ENCODE assay signal across 8 cellular contexts in the genomic region with DNA sequence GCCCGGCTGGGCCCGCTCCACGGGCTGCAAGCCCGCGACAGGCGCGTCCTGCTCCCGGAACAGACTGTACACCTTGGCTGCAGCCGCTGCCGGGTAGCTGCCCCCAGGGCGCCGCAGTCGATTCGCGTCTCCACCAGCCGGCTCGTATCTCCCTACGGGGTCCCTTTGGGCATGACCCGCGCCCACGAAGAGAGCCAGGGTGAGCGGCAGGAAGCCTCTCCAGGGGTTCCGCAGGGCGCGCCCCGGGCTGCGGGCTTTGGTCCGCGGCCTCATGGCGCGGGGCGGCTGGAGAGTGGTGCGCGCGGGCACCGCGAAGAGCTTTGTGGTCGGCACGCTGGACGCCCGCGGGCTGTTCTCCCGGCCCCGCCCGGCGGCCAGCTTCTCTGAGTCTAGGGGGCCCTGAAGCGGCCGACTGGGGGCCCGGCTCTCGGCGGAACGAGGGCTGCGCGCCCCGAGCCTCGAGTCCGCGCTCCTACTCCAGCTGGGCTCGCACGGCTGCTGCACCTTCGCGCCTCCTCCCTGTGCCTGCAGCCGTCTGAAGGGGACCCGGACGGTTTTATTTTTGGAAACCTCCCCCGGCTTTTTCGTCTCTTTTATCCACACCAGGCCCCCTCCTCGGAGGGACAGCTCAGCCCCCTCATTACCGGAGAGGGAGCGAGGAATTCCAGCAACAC. TPM values are rescaled to one million over a fixed set of nuclear protein-coding genes. Genes with fewer than 3 reads are reported as not detected.
DNase-seq lines count a peak whose midpoint lies in the region; ATAC-seq, FAIRE-seq and TF ChIP-seq lines count a peak whose summit lies in the region.

A gene (minus strand): TSS at position 566 of the 674 bp plus-strand sequence. CDS start 293 bp downstream, at position 273.

- H3K9ac ChIP-seq in kidney (ENCODE audit: low read length in 2 of 2): no peak within 1 kb of the TSS

- H3K4me1 Mint-ChIP-seq in stimulated activated effector memory CD8-positive, alpha-beta T cell treated with anti-CD3 and anti-CD28 coated beads, Interleukin-12 subunit alpha, Interleukin-12 subunit beta, amount 100 ng/mL, for 72 hours: peaks cover 45% of the 10 kb centered on the region

- peaks cover 6% of the 10 kb centered on the region for H3K36me3 Mint-ChIP-seq in stimulated activated effector memory CD8-positive, alpha-beta T cell treated with anti-CD3 and anti-CD28 coated beads, Interleukin-12 subunit alpha, Interleukin-12 subunit beta, amount 100 ng/mL, for 72 hours

- H3K27me3 ChIP-seq in MG63 (no peaks in the 10 kb centered on the region), brain microvascular endothelial cell (replicated peaks) (no peaks in the 10 kb centered on the region)

- no peak within 1 kb of the TSS for H3K27ac Mint-ChIP-seq in stimulated activated effector memory CD8-positive, alpha-beta T cell treated with anti-CD3 and anti-CD28 coated beads, Interleukin-12 subunit alpha, Interleukin-12 subunit beta, amount 100 ng/mL, for 72 hours

- intact Hi-C loops in kidney (cut with DNase I): no loop called here

- H3K36me3 ChIP-seq in MG63 (no peaks in the 10 kb centered on the region), brain microvascular endothelial cell (replicated peaks) (no peaks in the 10 kb centered on the region), kidney (ENCODE audit: control insufficient read depth in 1 of 2, insufficient read depth in 2 of 2, low read length in 2 of 2) (no peaks in the 10 kb centered on the region)

- ATAC-seq in stimulated activated effector memory CD8-positive, alpha-beta T cell treated with anti-CD3 and anti-CD28 coated beads, Interleukin-12 subunit alpha, Interleukin-12 subunit beta, amount 100 ng/mL, for 72 hours: peak; percentile 41

- H3K4me3 ChIP-seq in MG63 (peak within 1 kb of the TSS; percentile 48), brain microvascular endothelial cell (ENCODE audit: low read depth, low read length) (peak within 1 kb of the TSS; percentile 80), kidney (ENCODE audit: low read length in 2 of 2) (peak within 1 kb of the TSS; percentile 48 to 53)

- H3K4me1 ChIP-seq in kidney (ENCODE audit: control insufficient read depth in 1 of 2, insufficient read depth in 1 of 2, low read depth in 1 of 2, low read length in 2 of 2): peaks cover 4 to 7% of the 10 kb centered on the region in 2 donors

- H3K9me3 Mint-ChIP-seq in stimulated activated effector memory CD8-positive, alpha-beta T cell treated with anti-CD3 and anti-CD28 coated beads, Interleukin-12 subunit alpha, Interleukin-12 subunit beta, amount 100 ng/mL, for 72 hours: no peaks in the 10 kb centered on the region

- peak within 1 kb of the TSS; percentile 72 for H3K4me3 Mint-ChIP-seq in stimulated activated effector memory CD8-positive, alpha-beta T cell treated with anti-CD3 and anti-CD28 coated beads, Interleukin-12 subunit alpha, Interleukin-12 subunit beta, amount 100 ng/mL, for 72 hours

- DNase-seq in D341Med (ENCODE audit: low spot score) (peak; percentile 65), MG63 (no peak), brain microvascular endothelial cell (no peak), kidney (no peak), middle frontal gyrus (ENCODE audit: extremely low spot score, low spot score) (no peak), inferior parietal cortex (ENCODE audit: extremely low spot score) (no peak)
- peak in 1 of 2 donors; percentile 55 for DNase-seq in stimulated activated effector memory CD8-positive, alpha-beta T cell treated with anti-CD3 and anti-CD28 coated beads, Interleukin-12 subunit alpha, Interleukin-12 subunit beta, amount 100 ng/mL, for 72 hours (ENCODE audit: low spot score in 2 of 2)
- no peak for DNase-seq in NK-92 treated with Interleukin-12 subunit alpha and Interleukin-12 subunit beta, amount 100 ng/mL, for 24 hours (lab: John Stamatoyannopoulos, UW)

- H3K9me3 ChIP-seq in MG63 (no peaks in the 10 kb centered on the region), kidney (ENCODE audit: control insufficient read depth in 1 of 2, low read length in 2 of 2) (no peaks in the 10 kb centered on the region)

- no peak within 1 kb of the TSS for H3K27ac ChIP-seq in brain microvascular endothelial cell
- no peak within 1 kb of the TSS for H3K27ac ChIP-seq in kidney (ENCODE audit: low read depth in 2 of 2, low read length in 2 of 2)

- in situ Hi-C loops in brain microvascular endothelial cell (cut with HindIII; ENCODE audit: low pct_ligation_motif_present, low sequenced_read_pairs): no loop called here

- FAIRE-seq in kidney (lab: Jason Lieb, UNC): no peak

- no peak for TF ChIP-seq CTCF in brain microvascular endothelial cell (IDR thresholded peaks at IDR 0.05; ENCODE audit: low read depth, low read length, missing control alignments)
- TF ChIP-seq CTCF in kidney (IDR thresholded peaks at IDR 0.05; ENCODE audit: borderline replicate concordance, extremely low read depth, insufficient read depth): no peak

RNA-seq across cellular contexts. Expression of the gene that starts here (rescaled TPM):
- total RNA-seq in MG63 (2014; rRNA removed; shearing (Covaris generic); ENCODE audit: low replicate concordance): 4.4 and 4.5 TPM in 2 replicates
- total RNA-seq in kidney: 10.4 TPM
- 2.9 TPM for polyA plus RNA-seq in kidney (ENCODE audit: insufficient read depth, low read depth, low replicate concordance)
